ENCODE assay signal across 8 cellular contexts in the genomic region with DNA sequence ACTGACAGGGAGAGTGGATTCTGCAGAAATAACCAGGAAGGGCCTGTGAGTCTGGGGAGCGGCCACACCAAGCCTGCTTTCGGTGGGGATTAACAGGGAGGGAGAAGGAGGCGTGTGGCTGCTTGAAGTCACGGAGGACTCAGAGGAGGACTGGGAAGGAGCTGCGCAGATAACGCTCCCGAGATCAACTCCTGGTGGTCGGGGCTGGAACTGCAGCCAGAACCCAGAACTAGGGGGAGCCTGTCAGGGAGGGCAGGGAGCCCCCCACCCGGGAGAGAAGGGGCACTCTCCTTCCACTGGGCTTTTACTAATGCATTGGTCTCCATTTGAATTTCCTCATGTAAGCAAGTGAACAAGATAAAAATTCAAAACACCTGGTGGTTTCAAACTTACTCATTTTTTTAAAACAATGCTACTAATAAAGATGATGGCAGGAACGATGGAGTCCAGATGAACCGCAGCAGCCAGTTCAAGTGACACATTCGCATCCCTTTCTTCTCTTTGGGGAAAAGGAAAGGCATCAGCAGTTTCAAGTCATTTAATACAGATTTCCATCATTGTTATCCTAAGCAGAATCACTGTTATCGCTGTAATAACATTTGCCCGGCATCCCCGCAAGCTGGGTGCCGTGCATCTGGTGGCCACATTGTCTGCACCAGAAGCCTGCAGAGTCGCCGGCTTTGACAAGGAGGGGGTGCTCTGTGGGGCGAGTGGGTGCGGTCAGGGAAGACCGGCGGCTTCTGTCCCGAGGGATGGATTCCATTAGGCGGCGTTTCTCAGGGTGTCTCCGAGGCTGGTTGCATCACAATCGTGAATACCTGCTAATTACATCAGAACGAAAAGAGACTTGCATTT.
DNase-seq lines count a peak whose midpoint lies in the region; ATAC-seq, FAIRE-seq and TF ChIP-seq lines count a peak whose summit lies in the region.

No MANE protein-coding gene starts in this region.

- no peak overlapping the region for H3K27ac Mint-ChIP-seq in activated CD8-positive, alpha-beta T cell treated with anti-CD3 and anti-CD28 coated beads, Interleukin-2, amount 10 ng/mL, durations not matched to agents 7 days and 5 days
- H3K27ac Mint-ChIP-seq in neural crest cell (ENCODE audit: unreplicated experiment) = no peak overlapping the region

- peaks cover 11% of the 10 kb centered on the region for H3K27me3 Mint-ChIP-seq in activated CD8-positive, alpha-beta T cell treated with anti-CD3 and anti-CD28 coated beads, Interleukin-2, amount 10 ng/mL, durations not matched to agents 7 days and 5 days (ENCODE audit: low read depth)
- peaks cover 52% of the 10 kb centered on the region for H3K27me3 Mint-ChIP-seq in neural crest cell (ENCODE audit: low read depth)

- peaks cover 4% of the 10 kb centered on the region for H3K4me1 Mint-ChIP-seq in activated CD8-positive, alpha-beta T cell treated with anti-CD3 and anti-CD28 coated beads, Interleukin-2, amount 10 ng/mL, durations not matched to agents 7 days and 5 days (ENCODE audit: low read depth)
- peaks cover 7% of the 10 kb centered on the region for H3K4me1 Mint-ChIP-seq in neural crest cell

- no peaks in the 10 kb centered on the region for H3K36me3 ChIP-seq in fibroblast of lung (ENCODE audit: control insufficient read depth, insufficient read depth, low read length)
- no peaks in the 10 kb centered on the region for H3K36me3 ChIP-seq in upper lobe of right lung

- peak overlapping the region; percentile 92 for H3K4me2 ChIP-seq in fibroblast of lung (ENCODE audit: extremely low read depth, insufficient read depth, low read length)

- H3K9me3 Mint-ChIP-seq in activated CD8-positive, alpha-beta T cell treated with anti-CD3 and anti-CD28 coated beads, Interleukin-2, amount 10 ng/mL, durations not matched to agents 7 days and 5 days (ENCODE audit: insufficient read depth) = no peaks in the 10 kb centered on the region
- no peaks in the 10 kb centered on the region for H3K9me3 Mint-ChIP-seq in neural crest cell

- POLR2A ChIA-PET in activated CD8-positive, alpha-beta T cell treated with anti-CD3 and anti-CD28 coated beads, Interleukin-2, amount 10 ng/mL, durations not matched to agents 7 days and 5 days (lab: Charles Lee) = no interaction called here

- ATAC-seq in activated CD8-positive, alpha-beta T cell treated with anti-CD3 and anti-CD28 coated beads, Interleukin-2, amount 10 ng/mL, durations not matched to agents 7 days and 5 days = peak; percentile 68
- ATAC-seq in upper lobe of right lung (peak; percentile 68), GM18498 (IDR thresholded peaks at IDR 0.05; ENCODE audit: unreplicated experiment) (no peak)

- H3K4me3 ChIP-seq in fibroblast of lung (replicated peaks in 1 of 4; ENCODE audit: control extremely low read depth in 1 of 4, insufficient read depth in 1 of 4, low read depth in 3 of 4, low read length in 4 of 4) (peak overlapping the region; percentile 29 to 47 (median 38)), upper lobe of right lung (no peak overlapping the region)

- no peak overlapping the region for H3K4me3 Mint-ChIP-seq in activated CD8-positive, alpha-beta T cell treated with anti-CD3 and anti-CD28 coated beads, Interleukin-2, amount 10 ng/mL, durations not matched to agents 7 days and 5 days
- no peak overlapping the region for H3K4me3 Mint-ChIP-seq in neural crest cell

- no peaks in the 10 kb centered on the region for H3K79me2 ChIP-seq in fibroblast of lung (ENCODE audit: control insufficient read depth, insufficient read depth, low read length)

- intact Hi-C loops in upper lobe of right lung (cut with DNase I) = loop anchor here (10.0 kb wide), 1 partner anchor 187 kb away; a partner anchor contains a TSS

- H2AFZ ChIP-seq in fibroblast of lung (ENCODE audit: low read length) = peak overlapping the region; percentile 84

- H3K36me3 Mint-ChIP-seq in activated CD8-positive, alpha-beta T cell treated with anti-CD3 and anti-CD28 coated beads, Interleukin-2, amount 10 ng/mL, durations not matched to agents 7 days and 5 days (ENCODE audit: low read depth) = no peaks in the 10 kb centered on the region
- H3K36me3 Mint-ChIP-seq in neural crest cell (ENCODE audit: low read depth) = no peaks in the 10 kb centered on the region

- H3K9me3 ChIP-seq in fibroblast of lung (ENCODE audit: control insufficient read depth, insufficient read depth, low read depth, low read length) (no peaks in the 10 kb centered on the region), upper lobe of right lung (no peaks in the 10 kb centered on the region)

- H3K27ac ChIP-seq in fibroblast of lung (ENCODE audit: insufficient read depth, low read length) (no peak overlapping the region), upper lobe of right lung (no peak overlapping the region)

- CTCF ChIA-PET in activated CD8-positive, alpha-beta T cell treated with anti-CD3 and anti-CD28 coated beads, Interleukin-2, amount 10 ng/mL, durations not matched to agents 7 days and 5 days (lab: Charles Lee) = interaction anchor here (0.7 to 1.2 kb wide), 2 partner anchors 197 to 301 kb away, joined by 4 to 6 read pairs; no protein-coding TSS in a partner anchor

- TF ChIP-seq CTCF in D721Med (IDR thresholded peaks at IDR 0.05; ENCODE audit: insufficient read depth, missing control alignments) = peak; percentile 44
- TF ChIP-seq CTCF in LNCAP (IDR thresholded peaks at IDR 0.05) = peak; percentile 68
- TF ChIP-seq CTCF in fibroblast of lung (conservative IDR thresholded peaks at IDR 0.05 in 1 of 2, IDR thresholded peaks at IDR 0.05 in 1 of 2; ENCODE audit: low read depth in 1 of 2, low read length in 2 of 2) = peak; percentile 94 to 97
- TF ChIP-seq CTCF in neural crest cell (conservative IDR thresholded peaks at IDR 0.05) = peak; percentile 74
- TF ChIP-seq CTCF in upper lobe of right lung (IDR thresholded peaks at IDR 0.05) = peak; percentile 80

- H4K20me1 ChIP-seq in fibroblast of lung (ENCODE audit: control insufficient read depth, extremely low read depth, insufficient read depth, low read length) = no peaks in the 10 kb centered on the region

- no peak overlapping the region for H3K9ac ChIP-seq in fibroblast of lung (ENCODE audit: insufficient read depth, low read length)

- peaks cover 8% of the 10 kb centered on the region for H3K4me1 ChIP-seq in fibroblast of lung (ENCODE audit: control insufficient read depth, extremely low read depth, insufficient read depth, low read length)
- no peaks in the 10 kb centered on the region for H3K4me1 ChIP-seq in upper lobe of right lung

- no peak for DNase-seq in D721Med (ENCODE audit: insufficient read length, low spot score)
- DNase-seq in activated CD8-positive, alpha-beta T cell treated with anti-CD3 and anti-CD28 coated beads, Interleukin-2, amount 10 ng/mL, durations not matched to agents 7 days and 5 days = peak; percentile 50
- DNase-seq in fibroblast of lung (ENCODE audit: low read depth in 2 of 2) = peak; percentile 66 to 73
- peak; percentile 78 for DNase-seq in neural crest cell (ENCODE audit: low read depth, low spot score)
- no peak for DNase-seq in upper lobe of right lung
- no peak for DNase-seq in GF-D8 (lab: John Stamatoyannopoulos, UW)

- peaks cover 8% of the 10 kb centered on the region for H3K27me3 ChIP-seq in fibroblast of lung (ENCODE audit: control insufficient read depth, insufficient read depth, low read length)
- H3K27me3 ChIP-seq in upper lobe of right lung = peaks cover 41% of the 10 kb centered on the region

- no peak for FAIRE-seq in D721Med (lab: Jason Lieb, UNC)

Comparison
In these comparisons a context has a peak if more than half of its experiments do, and no peak if none do; other contexts are left out.
1. DNase-seq: peak in activated CD8-positive, alpha-beta T cell treated with anti-CD3 and anti-CD28 coated beads, Interleukin-2, amount 10 ng/mL, durations not matched to agents 7 days and 5 days (single experiment), fibroblast of lung (2 of 2) and neural crest cell (single experiment); none in D721Med (single experiment), upper lobe of right lung (single experiment) and GF-D8 (single experiment).
2. CTCF ChIP-seq: peak in every context shown above with its lines; median percentile 96 in fibroblast of lung; 80 in upper lobe of right lung; 74 in neural crest cell; 68 in LNCAP; 44 in D721Med.